Comparison of ENCODE assay signal across 1 cellular context in genomic region chr22:20010307-20011122, GRCh38.
TF ChIP-seq lines count a peak whose summit lies in the region.

No MANE protein-coding gene starts in this region.

TF ChIP-seq in HepG2, 621 proteins besides CTCF, POLR2A, EP300 and RAD21 (continued from another document and continues in another):
- TF ChIP-seq IRF9 (CRISPR knock-in tag; IDR thresholded peaks at IDR 0.05; ENCODE audit: borderline replicate concordance) (no peak), ZFP91 (CRISPR knock-in tag; IDR thresholded peaks at IDR 0.05; ENCODE audit: borderline replicate concordance) (peak; percentile 72), ZNF350 (CRISPR knock-in tag; IDR thresholded peaks at IDR 0.05; ENCODE audit: borderline replicate concordance, low read depth) (0 out of 2 replicates have a peak, but pooled peaks have one; percentile 20), ZBTB20 (CRISPR knock-in tag; IDR thresholded peaks at IDR 0.05; ENCODE audit: borderline replicate concordance, low read depth) (no peak), ZNF543 (CRISPR knock-in tag; IDR thresholded peaks at IDR 0.05) (peak; percentile 64; the same call in 1 of the 2 replicates), PATZ1 (CRISPR knock-in tag; IDR thresholded peaks at IDR 0.05) (peak; percentile 83), HOXA3 (CRISPR knock-in tag; IDR thresholded peaks at IDR 0.05) (peak; percentile 26; the same call in 1 of the 2 replicates), FOXO1 (CRISPR knock-in tag; IDR thresholded peaks at IDR 0.05) (peak; percentile 65; the same call in 1 of the 2 replicates), FOXK2 (IDR thresholded peaks at IDR 0.05) (peak; percentile 78), ZKSCAN8 (CRISPR knock-in tag; IDR thresholded peaks at IDR 0.05; ENCODE audit: borderline replicate concordance) (no peak), HDAC1 (CRISPR knock-in tag; IDR thresholded peaks at IDR 0.05) (peak; percentile 68; the same call in 1 of the 2 replicates), ZBTB40 (IDR thresholded peaks at IDR 0.05) (no peak), ZBTB40 (CRISPR knock-in tag; IDR thresholded peaks at IDR 0.05) (no peak), FOSL2 (CRISPR knock-in tag; IDR thresholded peaks at IDR 0.05) (peak; percentile 93), GTF3A (CRISPR knock-in tag; conservative IDR thresholded peaks at IDR 0.05) (0 out of 2 replicates have a peak, but pooled peaks have one; percentile 66), SKIL (CRISPR knock-in tag; IDR thresholded peaks at IDR 0.05; ENCODE audit: borderline replicate concordance) (0 out of 2 replicates have a peak, but pooled peaks have one; percentile 32), SAP130 (CRISPR knock-in tag; IDR thresholded peaks at IDR 0.05; ENCODE audit: low read depth) (peak; percentile 93), TEAD3 (CRISPR knock-in tag; optimal IDR thresholded peaks at IDR 0.05; ENCODE audit: borderline replicate concordance) (peak; percentile 73), ZNF292 (CRISPR knock-in tag; IDR thresholded peaks at IDR 0.05; ENCODE audit: borderline replicate concordance, low read depth) (no peak), ZNF572 (CRISPR knock-in tag; IDR thresholded peaks at IDR 0.05) (no peak), WIZ (CRISPR knock-in tag; IDR thresholded peaks at IDR 0.05) (0 out of 2 replicates have a peak, but pooled peaks have one; percentile 50), ZNF619 (CRISPR knock-in tag; IDR thresholded peaks at IDR 0.05) (no peak), KDM6A (CRISPR knock-in tag; IDR thresholded peaks at IDR 0.05; ENCODE audit: low read depth) (no peak), ATM (IDR thresholded peaks at IDR 0.05; ENCODE audit: borderline replicate concordance) (no peak), ZSCAN25 (CRISPR knock-in tag; IDR thresholded peaks at IDR 0.05) (peak; percentile 16; the same call in 1 of the 2 replicates), MTF2 (CRISPR knock-in tag; IDR thresholded peaks at IDR 0.05; ENCODE audit: borderline replicate concordance) (no peak), NR2F6 (IDR thresholded peaks at IDR 0.05) (peak; percentile 63), NR2F6 (CRISPR knock-in tag; IDR thresholded peaks at IDR 0.05) (peak; percentile 91), NONO (IDR thresholded peaks at IDR 0.05) (no peak), NONO (CRISPR knock-in tag; conservative IDR thresholded peaks at IDR 0.05) (peak; percentile 67; the same call in 1 of the 2 replicates), TARDBP (CRISPR knock-in tag; IDR thresholded peaks at IDR 0.05) (peak; percentile 22; the same call in 1 of the 2 replicates), MLX (CRISPR knock-in tag; IDR thresholded peaks at IDR 0.05) (peak; percentile 67), ZMYM4 (CRISPR knock-in tag; IDR thresholded peaks at IDR 0.05) (no peak), MED1 (CRISPR knock-in tag; IDR thresholded peaks at IDR 0.05) (peak; percentile 64), KLF11 (CRISPR knock-in tag; IDR thresholded peaks at IDR 0.05) (peak; percentile 55; the same call in 1 of the 2 replicates), ZNF691 (CRISPR knock-in tag; IDR thresholded peaks at IDR 0.05; ENCODE audit: borderline replicate concordance, low read depth) (peak; percentile 69; the same call in 1 of the 2 replicates), ZNF580 (CRISPR knock-in tag; IDR thresholded peaks at IDR 0.05; ENCODE audit: borderline replicate concordance, low read depth) (peak; percentile 54; the same call in 1 of the 2 replicates), DBP (CRISPR knock-in tag; IDR thresholded peaks at IDR 0.05; ENCODE audit: not compliant biosample characterization) (no peak)
